ENCODE assay signal across 1 cellular context in genomic region chr9:137342482-137342881, GRCh38.
TF ChIP-seq lines count a peak whose summit lies in the region.

No MANE protein-coding gene starts in this region.

TF ChIP-seq in K562, 482 proteins besides CTCF, POLR2A, EP300 and RAD21 (continued from another document):
- TF ChIP-seq MTA3 (IDR thresholded peaks at IDR 0.05; ENCODE audit: borderline replicate concordance): peak; percentile 81; the same call in 1 of the 2 replicates
